ENCODE assay signal across 17 cellular contexts in genomic region chr13:110548891-110549794, GRCh38. TPM values are rescaled to one million over a fixed set of nuclear protein-coding genes. Genes with fewer than 3 reads are reported as not detected.
DNase-seq lines count a peak whose midpoint lies in the region; ATAC-seq, FAIRE-seq and TF ChIP-seq lines count a peak whose summit lies in the region.
"Had no signal": no experiment of that assay in that cellular context is flagged by ENCODE, and none has a peak within 500 bp of the region (broad histone marks: within the 10 kb centered on the region; RNA-seq: fewer than 3 reads in every experiment).

No MANE protein-coding gene starts in this region.

- peaks cover 7 to 54% of the 10 kb centered on the region in 2 experiments for H3K79me2 ChIP-seq in H1 (ENCODE audit: control insufficient read depth in 1 of 2, insufficient read depth in 2 of 2, low read length in 2 of 2)

- no peak overlapping the region for H2BK120ac ChIP-seq in H1 (replicated peaks; ENCODE audit: low read depth, low read length)

- no peak for TF ChIP-seq RAD21 in H1 (IDR thresholded peaks at IDR 0.05 in 1 of 2, conservative IDR thresholded peaks at IDR 0.05 in 1 of 2; ENCODE audit: low read depth in 2 of 2, low read length in 2 of 2)

- peaks cover 25% of the 10 kb centered on the region for H3K4me1 Mint-ChIP-seq in CD14-positive monocyte
- H3K4me1 Mint-ChIP-seq in HFFc6 (ENCODE audit: low read depth): peaks cover 18% of the 10 kb centered on the region
- H3K4me1 Mint-ChIP-seq in mesothelial cell of epicardium: peaks cover 26% of the 10 kb centered on the region

- H3K23me2 ChIP-seq in H1 (ENCODE audit: low read depth, low read length): no peaks in the 10 kb centered on the region

- H3K14ac ChIP-seq in H1 (ENCODE audit: insufficient read length): no peak overlapping the region

- H3K23ac ChIP-seq in H1 (ENCODE audit: insufficient read length): peak overlapping the region; percentile 38

- no peak overlapping the region for H2BK15ac ChIP-seq in H1 (ENCODE audit: low read length)

- H2BK20ac ChIP-seq in H1 (ENCODE audit: low read length): no peak overlapping the region

- no peak overlapping the region for H2BK5ac ChIP-seq in H1 (ENCODE audit: low read depth, low read length)

- peaks cover 0 to 1% of the 10 kb centered on the region in 2 experiments for H4K20me1 ChIP-seq in H1 (replicated peaks in 1 of 2; ENCODE audit: control insufficient read depth in 1 of 2, insufficient read depth in 2 of 2, low read length in 2 of 2)

- ATAC-seq in GM19455 (IDR thresholded peaks at IDR 0.05; ENCODE audit: unreplicated experiment): no peak
- ATAC-seq: A549 had no signal

- H3K27me3 Mint-ChIP-seq in CD14-positive monocyte (ENCODE audit: low read depth in 3 of 3) (peaks cover 1 to 5% (median 2%) of the 10 kb centered on the region in 3 donors), HFFc6 (ENCODE audit: insufficient read depth) (peaks cover 15% of the 10 kb centered on the region), mesothelial cell of epicardium (ENCODE audit: low read depth) (no peaks in the 10 kb centered on the region)

- peaks cover 0 to 4% (median under 1%) of the 10 kb centered on the region in 4 experiments; a peak in 2 of 7 replicates for H3K4me1 ChIP-seq in H1 (replicated peaks in 1 of 4; ENCODE audit: control insufficient read depth in 3 of 4, insufficient read depth in 4 of 4, low read length in 3 of 4)

- TF ChIP-seq CTCF in CD14-positive monocyte (IDR thresholded peaks at IDR 0.05): no peak
- peak; percentile 22; the same call in 1 of the 2 replicates for TF ChIP-seq CTCF in HFFc6 (IDR thresholded peaks at IDR 0.05)
- TF ChIP-seq CTCF in H1 (IDR thresholded peaks at IDR 0.05; ENCODE audit: control extremely low read depth in 1 of 3, insufficient read depth in 1 of 3, low read depth in 1 of 3, low read length in 3 of 3): no peak
- no peak for TF ChIP-seq CTCF in mesothelial cell of epicardium (IDR thresholded peaks at IDR 0.05; ENCODE audit: unreplicated experiment)

- H3K4me3 Mint-ChIP-seq in CD14-positive monocyte (no peak overlapping the region), HFFc6 (no peak overlapping the region), mesothelial cell of epicardium (no peak overlapping the region)

- H3K36me3 Mint-ChIP-seq in CD14-positive monocyte (peaks cover 61 to 63% of the 10 kb centered on the region in 2 donors), HFFc6 (ENCODE audit: low read depth) (peaks cover 4% of the 10 kb centered on the region; the same call in 1 of the 2 replicates), mesothelial cell of epicardium (peaks cover 15% of the 10 kb centered on the region)

- H2AFZ ChIP-seq in H1 (ENCODE audit: low read length): no peak overlapping the region

- no peak overlapping the region for H2BK12ac ChIP-seq in H1 (ENCODE audit: low read depth, low read length)

- H3K79me1 ChIP-seq in H1 (ENCODE audit: low read depth, low read length): peaks cover 25% of the 10 kb centered on the region

- peaks cover 0 to 6% (median 5%) of the 10 kb centered on the region in 7 donors for H3K9me3 Mint-ChIP-seq in CD14-positive monocyte
- H3K9me3 Mint-ChIP-seq in HFFc6: peaks cover 3% of the 10 kb centered on the region; the same call in 1 of the 2 replicates
- peaks cover 10% of the 10 kb centered on the region for H3K9me3 Mint-ChIP-seq in mesothelial cell of epicardium

- peak overlapping the region; percentile 13; the same call in 1 of the 2 replicates for H2AK5ac ChIP-seq in H1 (ENCODE audit: low read depth, low read length)

- no peak overlapping the region for H3K56ac ChIP-seq in H1 (replicated peaks; ENCODE audit: insufficient read length, low read depth, low read length)

- no peak for TF ChIP-seq EP300 in H1 (IDR thresholded peaks at IDR 0.05; ENCODE audit: borderline replicate concordance in 1 of 2, low read depth in 2 of 2, low read length in 2 of 2)

- no peak overlapping the region for H3K4ac ChIP-seq in H1 (replicated peaks; ENCODE audit: insufficient read length, low read depth, low read length)

- no peak overlapping the region for H4K5ac ChIP-seq in H1 (ENCODE audit: insufficient read length, low read depth, low read length)

- POLR2A ChIA-PET in H1 (lab: Charles Lee; ENCODE audit: partially characterized antibody): interaction anchor here (1.2 kb wide), 1 partner anchor 11 kb away, joined by 3 read pairs; no protein-coding TSS in a partner anchor

- H3K9me3 ChIP-seq in H1 (ENCODE audit: insufficient read depth in 2 of 2, low read depth in 1 of 2, low read length in 1 of 2): peaks cover 0 to 6% of the 10 kb centered on the region in 2 experiments; a peak in 1 of 4 replicates

- H3K9ac ChIP-seq in H1 (replicated peaks in 1 of 4; ENCODE audit: extremely low read depth in 1 of 4, low read depth in 3 of 4, low read length in 3 of 4): no peak overlapping the region

- peaks cover 0 to 4% (median 0%) of the 10 kb centered on the region in 4 experiments; a peak in 1 of 8 replicates for H3K36me3 ChIP-seq in H1 (ENCODE audit: control insufficient read depth in 2 of 4, insufficient read depth in 4 of 4, low read length in 3 of 4)

- no peak overlapping the region for H3K27ac ChIP-seq in H1 (ENCODE audit: low read depth, low read length)
- H3K27ac ChIP-seq: A549, RWPE1 had no signal

- intact Hi-C loops in CD14-positive monocyte (cut with micrococcal nuclease): no loop called here

- WGBS in H1 (ENCODE audit: extremely low coverage in 1 of 2, insufficient coverage in 1 of 2, insufficient read length in 1 of 2, insufficient replicate concordance in 2 of 2, low coverage in 1 of 2, low lambda C conversion rate in 2 of 2, missing lambda C conversion rate in 1 of 2), 2 experiments: 88% methylated on average over 7 of the region's 7 CpGs; no CpG with 5 or more reads in 1 of the 2 experiments

- no peak overlapping the region for H4K91ac ChIP-seq in H1 (replicated peaks; ENCODE audit: insufficient read length, low read length)

- peak overlapping the region in 4 of 7 donors; percentile 21 to 90 (median 56) for H3K27ac Mint-ChIP-seq in CD14-positive monocyte
- H3K27ac Mint-ChIP-seq in HFFc6: no peak overlapping the region
- H3K27ac Mint-ChIP-seq in mesothelial cell of epicardium: peak overlapping the region; percentile 60

- no peak for FAIRE-seq in H1 (lab: Jason Lieb, UNC)
- FAIRE-seq: A549 had no signal

- DNase-seq in CD14-positive monocyte (ENCODE audit: low spot score) (no peak), HFFc6 (no peak), H1 (ENCODE audit: low read depth in 1 of 2, low spot score in 2 of 2) (no peak), mesothelial cell of epicardium (ENCODE audit: low spot score in 2 of 2, unreplicated experiment in 2 of 2) (no peak), kidney tubule cell (ENCODE audit: low spot score) (no peak), hippocampal formation (lab: John Stamatoyannopoulos, UW) (no peak), NCI-H2171 (lab: John Stamatoyannopoulos, UW) (no peak)
- DNase-seq: C1 segment of cervical spinal cord, HCEC 1CT, KBM-7, NCI-H1436, NCI-H2029, NCI-H2171 treated with DMSO at 0.1 percent for 48 hours, NCI-H748 treated with DMSO at 0.1 percent for 48 hours had no signal

- CTCF ChIA-PET in H1 (lab: Charles Lee; ENCODE audit: partially characterized antibody): interaction anchor here (0.6 to 2.1 kb wide), 13 partner anchors 9 to 343 kb away, joined by 3 to 10 read pairs (median 3); no protein-coding TSS in a partner anchor

- no peaks in the 10 kb centered on the region for H3K27me3 ChIP-seq in H1 (replicated peaks in 1 of 4; ENCODE audit: control insufficient read depth in 3 of 4, extremely low read depth in 1 of 4, insufficient read depth in 3 of 4, low read length in 3 of 4)

- no peak overlapping the region for H4K8ac ChIP-seq in H1 (ENCODE audit: extremely low read depth, insufficient read depth, low read length)

- no peak overlapping the region for H3K4me2 ChIP-seq in H1 (ENCODE audit: insufficient read depth in 1 of 2, low read depth in 2 of 2, low read length in 2 of 2)
- H3K4me2 ChIP-seq: A549 had no signal

- TF ChIP-seq POLR2A in H1 (IDR thresholded peaks at IDR 0.05; ENCODE audit: control extremely low read depth in 1 of 2, low read depth in 2 of 2, low read length in 2 of 2): no peak

- no peak overlapping the region for H3K18ac ChIP-seq in H1 (ENCODE audit: extremely low read depth, low read length)

- H3K4me3 ChIP-seq in H1 (ENCODE audit: extremely low read depth in 1 of 4, insufficient read depth in 2 of 4, low read depth in 3 of 4, low read length in 4 of 4): no peak overlapping the region
- H3K4me3 ChIP-seq: A549 had no signal

TF ChIP-seq in H1, 55 proteins besides CTCF, POLR2A, EP300 and RAD21:
- TF ChIP-seq TEAD4 (IDR thresholded peaks at IDR 0.05; ENCODE audit: low read depth, low read length) (peak; percentile 49; the same call in 1 of the 2 replicates), TBP (IDR thresholded peaks at IDR 0.05; ENCODE audit: low read depth, low read length) (no peak)
TF ChIP-seq in H1: peak in this region for 1.

RNA-seq across cellular contexts. Expression of gene RAB20, which starts 12.4 kb away (rescaled TPM):
- polyA plus RNA-seq in CD14-positive monocyte (10 to 100 TPM; 37.8 to 43.1 TPM), H1 (2011; rRNA removed) (14.8 and 21.5 TPM in 2 replicates)
- 1 to 10 TPM in 1 of 6 experiments, under 1 TPM in 5; 0.40 to 1.0 (median 0.74) TPM for total RNA-seq in HFFc6 (2021; fragmentation: NEBNext Ultra II Directional; extraction: Animal tissue kit (Norgen Biotek cat#: 25700))
- 24.7 and 27.9 TPM in 2 replicates for total RNA-seq in H1 (2021; fragmentation: NEBNext Ultra II Directional; extraction: Animal tissue kit (Norgen Biotek cat#: 25700))
- 23.6 TPM for polyA plus RNA-seq in H1 (2011; cell fraction: cytosol; rRNA removed)
- 14.3 TPM for polyA plus RNA-seq in H1 (2011; cell fraction: nucleus; rRNA removed)
- 17.1 to 20.8 TPM (median 17.7 TPM) in 4 replicates for polyA plus RNA-seq in H1 (2012, experiment 1 of 2)
- 24.0 TPM for polyA plus RNA-seq in H1 (2012, experiment 2 of 2)
- polyA plus RNA-seq in H1 (2013, experiment 1 of 2): 16.4 TPM
- polyA plus RNA-seq in H1 (2013, experiment 2 of 2): 16.1 TPM
- polyA minus RNA-seq in H1 (2011; rRNA and poly(A)+ RNA removed): 8.5 and 11.9 TPM in 2 replicates
- polyA minus RNA-seq in H1 (2011; cell fraction: cytosol; rRNA and poly(A)+ RNA removed): 11.2 TPM
- 4.9 TPM for polyA minus RNA-seq in H1 (2011; cell fraction: nucleus; rRNA and poly(A)+ RNA removed)
- total RNA-seq in mesothelial cell of epicardium: 8.9 to 10.2 TPM (median 9.6 TPM) in 3 replicates
